8 cellular contexts compared by ENCODE assay signal in genomic region chr20:49631074-49631716, GRCh38.
DNase-seq lines count a peak whose midpoint lies in the region; ATAC-seq and TF ChIP-seq lines count a peak whose summit lies in the region.

No MANE protein-coding gene starts in this region.

- H3K4me3 ChIP-seq in psoas muscle, result no peak overlapping the region
- H3K4me3 ChIP-seq in osteoblast (ENCODE audit: insufficient read depth, low read length), result no peak overlapping the region
- no peak overlapping the region for H3K4me3 ChIP-seq in WERI-Rb-1 (ENCODE audit: low read depth, low read length)

- H3K4me1 ChIP-seq in psoas muscle, result peaks cover 32% of the 10 kb centered on the region
- no peaks in the 10 kb centered on the region for H3K4me1 ChIP-seq in osteoblast (ENCODE audit: insufficient read depth, low read length)

- no peaks in the 10 kb centered on the region for H3K79me2 ChIP-seq in osteoblast (ENCODE audit: insufficient read depth, low read length)

- 29 to 37% (median 30%) methylated on average over 8 of the region's 8 CpGs for WGBS in psoas muscle, 3 donors

- H3K4me2 ChIP-seq in osteoblast (ENCODE audit: insufficient read depth, low read length), result no peak overlapping the region

- H3K36me3 ChIP-seq in psoas muscle (ENCODE audit: insufficient read depth in 1 of 2, low read depth in 1 of 2) (peaks cover 5 to 29% of the 10 kb centered on the region in 2 donors), osteoblast (ENCODE audit: insufficient read depth, low read length) (peaks cover 18% of the 10 kb centered on the region), WERI-Rb-1 (peaks cover 25% of the 10 kb centered on the region)

- no peak overlapping the region for H2AFZ ChIP-seq in osteoblast (ENCODE audit: low read length)

- peak; percentile 12 to 17 for DNase-seq in dermis microvascular lymphatic vessel endothelial cell (ENCODE audit: low read depth in 2 of 2)
- DNase-seq in psoas muscle, result no peak
- no peak for DNase-seq in osteoblast (ENCODE audit: insufficient read length, low spot score, missing footprints)
- no peak for DNase-seq in NCI-H146 (lab: John Stamatoyannopoulos, UW)
- DNase-seq in pons (ENCODE audit: low spot score), result no peak
- no peak for DNase-seq in WERI-Rb-1

- H3K9me3 ChIP-seq in psoas muscle (peaks cover 7% of the 10 kb centered on the region), osteoblast (ENCODE audit: low read depth, low read length) (no peaks in the 10 kb centered on the region), WERI-Rb-1 (ENCODE audit: severe bottlenecking) (peaks cover 4% of the 10 kb centered on the region)

- intact Hi-C loops in psoas muscle (cut with DNase I), result no loop called here

- H3K27me3 ChIP-seq in psoas muscle (ENCODE audit: insufficient read depth in 3 of 3, low read length in 2 of 3) (no peaks in the 10 kb centered on the region), osteoblast (ENCODE audit: insufficient read depth, low read length) (no peaks in the 10 kb centered on the region), WERI-Rb-1 (ENCODE audit: insufficient read depth, low read depth, severe bottlenecking) (no peaks in the 10 kb centered on the region)

- TF ChIP-seq CTCF in psoas muscle (IDR thresholded peaks at IDR 0.05), result no peak
- no peak for TF ChIP-seq CTCF in osteoblast (IDR thresholded peaks at IDR 0.05; ENCODE audit: extremely low read depth, low read depth, low read length)
- no peak for TF ChIP-seq CTCF in WERI-Rb-1 (IDR thresholded peaks at IDR 0.05; ENCODE audit: low read depth, low read length)

- peak overlapping the region; percentile 72 for H3K27ac ChIP-seq in psoas muscle
- H3K27ac ChIP-seq in osteoblast (ENCODE audit: low read depth, low read length), result no peak overlapping the region
- H3K27ac ChIP-seq in WERI-Rb-1, result no peak overlapping the region

- H4K20me1 ChIP-seq in osteoblast (ENCODE audit: insufficient read depth, low read length), result no peaks in the 10 kb centered on the region

- ATAC-seq in GM18909 (IDR thresholded peaks at IDR 0.05; ENCODE audit: poor library complexity, unreplicated experiment) (peak; percentile 24), HG03097 (IDR thresholded peaks at IDR 0.05; ENCODE audit: low FRiP score, unreplicated experiment) (peak; percentile 37), psoas muscle (peak; percentile 51 to 60 (median 56))

Comparison
In these comparisons a context has a peak if more than half of its experiments do, and no peak if none do; other contexts are left out.
1. DNase-seq: peak in dermis microvascular lymphatic vessel endothelial cell (2 of 2); none in psoas muscle (0 of 2), osteoblast (single experiment), NCI-H146 (single experiment), pons (single experiment) and WERI-Rb-1 (single experiment).
2. Peak in every context shown above with its lines, with median percentiles within 50 percentile points of each other: ATAC-seq.